25 cellular contexts compared by ENCODE assay signal in the genomic region with DNA sequence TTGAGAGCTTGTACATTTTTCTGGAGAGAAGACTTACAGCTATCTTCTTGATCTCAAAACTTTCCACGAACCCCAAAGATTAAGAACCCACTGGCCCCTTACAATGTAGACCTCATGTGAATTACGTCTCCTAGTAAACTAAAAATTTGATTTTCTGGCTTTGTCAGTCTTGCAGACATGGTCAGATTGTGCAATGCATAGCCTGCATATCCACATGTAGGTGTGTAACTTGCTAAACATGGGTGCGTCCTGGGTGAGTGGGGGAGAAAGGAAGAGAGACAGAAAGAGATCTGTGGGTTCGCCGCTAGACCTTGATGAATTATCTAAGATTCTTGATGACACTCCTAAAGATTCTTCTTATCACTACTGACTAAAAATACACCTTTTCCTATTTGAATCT.
"Had no signal": no experiment of that assay in that cellular context is flagged by ENCODE, and none has a peak within 500 bp of the region (broad histone marks: within the 10 kb centered on the region; RNA-seq: fewer than 3 reads in every experiment).

No MANE protein-coding gene starts in this region.

- H3K9me3 ChIP-seq: gastrocnemius medialis, lower lobe of right lung, mucosa of descending colon had no signal

- H3K4me3 ChIP-seq: coronary artery, dorsolateral prefrontal cortex, esophagus squamous epithelium, gastrocnemius medialis, heart right ventricle, left lung, lower lobe of right lung, mucosa of descending colon had no signal

- H3K27me3 ChIP-seq: esophagus squamous epithelium, gastrocnemius medialis, heart right ventricle, left lung had no signal

- FAIRE-seq: colon, endothelial cell of umbilical vein, islet of Langerhans, keratinocyte had no signal

- DNase-seq: dermis blood vessel endothelial cell; dorsolateral prefrontal cortex; effector CD4-positive, alpha-beta T cell; effector memory CD4-positive, alpha-beta T cell; erythroblast; esophagus squamous epithelium; foreskin fibroblast; foreskin melanocyte; gastrocnemius medialis; glutamatergic neuron; head of caudate nucleus; heart right ventricle; hippocampal formation; left cardiac atrium; left lung; left ventricle myocardium superior; lower lobe of right lung; mucosa of descending colon had no signal

- H3K36me3 ChIP-seq: esophagus squamous epithelium, gastrocnemius medialis, heart right ventricle, left lung, lower lobe of right lung had no signal

- H3K4me1 ChIP-seq: esophagus squamous epithelium, gastrocnemius medialis, heart right ventricle, left lung, lower lobe of right lung had no signal

- H3K27ac ChIP-seq: coronary artery, dorsolateral prefrontal cortex, epithelial cell of prostate, esophagus squamous epithelium, gastrocnemius medialis, heart right ventricle, left lung, lower lobe of right lung had no signal

- ATAC-seq: esophagus mucosa, gastrocnemius medialis, left cardiac atrium, left lung, left ventricle myocardium superior, lower lobe of right lung, mucosa of descending colon had no signal
